15 cellular contexts compared by ENCODE assay signal in genomic region chr7:68504766-68505165, GRCh38.
DNase-seq lines count a peak whose midpoint lies in the region; ATAC-seq and TF ChIP-seq lines count a peak whose summit lies in the region.
"Had no signal": no experiment of that assay in that cellular context is flagged by ENCODE, and none has a peak within 500 bp of the region (broad histone marks: within the 10 kb centered on the region; RNA-seq: fewer than 3 reads in every experiment).

No MANE protein-coding gene starts in this region.

- peaks cover 17% of the 10 kb centered on the region for H3K9me3 Mint-ChIP-seq in endodermal cell

- no peak for ATAC-seq in SK-N-SH treated with all-trans-retinoic acid at 6 μM for 48 hours
- ATAC-seq in GM21515 (IDR thresholded peaks at IDR 0.05; ENCODE audit: unreplicated experiment), result no peak
- no peak for ATAC-seq in HG03196 (IDR thresholded peaks at IDR 0.05; ENCODE audit: unreplicated experiment)
- ATAC-seq: HCT116 had no signal

- no peak overlapping the region for H3K4me3 ChIP-seq in endodermal cell (ENCODE audit: low read length)
- H3K4me3 ChIP-seq: GM23248 had no signal

- H3K4me3 Mint-ChIP-seq in endodermal cell, result no peak overlapping the region
- H3K4me3 Mint-ChIP-seq: CD4-positive, alpha-beta T cell; HFFc6 had no signal

- no peak overlapping the region for H3K27ac Mint-ChIP-seq in endodermal cell
- H3K27ac Mint-ChIP-seq: CD4-positive, alpha-beta T cell; HFFc6 had no signal

- no peak overlapping the region for H3K27ac ChIP-seq in endodermal cell (ENCODE audit: low read depth, low read length)
- H3K27ac ChIP-seq: C4-2B, GM23248 had no signal

- H3K4me1 ChIP-seq in endodermal cell (ENCODE audit: control insufficient read depth, insufficient read depth, low read length), result no peaks in the 10 kb centered on the region
- H3K4me1 ChIP-seq: Caco-2 had no signal

- no peaks in the 10 kb centered on the region for H3K36me3 Mint-ChIP-seq in endodermal cell (ENCODE audit: low read depth)

- no peak for TF ChIP-seq CTCF in endodermal cell (conservative IDR thresholded peaks at IDR 0.05)

- WGBS in endodermal cell (ENCODE audit: insufficient coverage in 1 of 2, insufficient read length in 1 of 2), 2 experiments, result 94 to 100% methylated on average over 1 of the region's 1 CpG

- H3K36me3 ChIP-seq in endodermal cell (ENCODE audit: control insufficient read depth, insufficient read depth, low read length), result no peaks in the 10 kb centered on the region

- peaks cover 30% of the 10 kb centered on the region for H3K9me3 ChIP-seq in endodermal cell (ENCODE audit: control insufficient read depth, low read length)
- H3K9me3 ChIP-seq: Caco-2 had no signal

- H3K27me3 ChIP-seq in endodermal cell (ENCODE audit: control insufficient read depth, insufficient read depth, low read length, poor library complexity, severe bottlenecking), result no peaks in the 10 kb centered on the region

- peaks cover 15% of the 10 kb centered on the region for H3K4me1 Mint-ChIP-seq in endodermal cell

- no peak overlapping the region for H3K9ac ChIP-seq in endodermal cell (ENCODE audit: extremely low read depth, low read length, poor library complexity, severe bottlenecking)
- H3K9ac ChIP-seq: GM23248 had no signal

- no peaks in the 10 kb centered on the region for H3K27me3 Mint-ChIP-seq in endodermal cell (ENCODE audit: insufficient read depth)
- H3K27me3 Mint-ChIP-seq: CD4-positive, alpha-beta T cell had no signal

- DNase-seq in endodermal cell (peak; percentile 58), mucosa of gallbladder (ENCODE audit: low spot score) (peak; percentile 12), SK-N-DZ (ENCODE audit: low spot score) (no peak), NCI-H2107 (lab: John Stamatoyannopoulos, UW) (no peak)
- DNase-seq: ACHN; Caco-2; CD4-positive, alpha-beta T cell; GM23248; HFFc6; IMR-90 had no signal

TF ChIP-seq in SK-N-SH treated with all-trans-retinoic acid at 6 μM for 48 hours, 23 proteins besides CTCF, POLR2A, EP300 and RAD21:
- TF ChIP-seq TCF4 (CRISPR knock-in tag; IDR thresholded peaks at IDR 0.05; ENCODE audit: borderline replicate concordance) (peak; percentile 24; the same call in 1 of the 2 replicates), PPARA (CRISPR knock-in tag; IDR thresholded peaks at IDR 0.05; ENCODE audit: borderline replicate concordance) (no peak), CSDC2 (CRISPR knock-in tag; IDR thresholded peaks at IDR 0.05) (no peak), ISL1 (CRISPR knock-in tag; IDR thresholded peaks at IDR 0.05) (no peak), ESRRG (CRISPR knock-in tag; IDR thresholded peaks at IDR 0.05) (no peak), SNAI2 (CRISPR knock-in tag; IDR thresholded peaks at IDR 0.05) (no peak)

Comparison
In these comparisons a context has a peak if more than half of its experiments do, and no peak if none do; other contexts are left out.
1. DNase-seq: peak in endodermal cell (single experiment) and mucosa of gallbladder (single experiment); none in SK-N-DZ (single experiment) and NCI-H2107 (single experiment).